ENCODE assay signal across 8 cellular contexts in genomic region chr2:177332041-177332991, GRCh38.
DNase-seq lines count a peak whose midpoint lies in the region; ATAC-seq and TF ChIP-seq lines count a peak whose summit lies in the region.

No MANE protein-coding gene starts in this region.

- H3K27ac ChIP-seq in right lobe of liver (peak overlapping the region in 2 of 3 donors; percentile 39 to 41), stomach (peak overlapping the region in 2 of 5 donors; percentile 55 to 58)

- TF ChIP-seq CTCF in AG09309 (IDR thresholded peaks at IDR 0.05; ENCODE audit: control insufficient read depth, insufficient read depth, low read depth, low read length, missing control alignments) (peak; percentile 66), right lobe of liver (IDR thresholded peaks at IDR 0.05) (peak; percentile 59 to 68 (median 64)), stomach (IDR thresholded peaks at IDR 0.05) (peak in 5 of 7 experiments; percentile 38 to 77 (median 50))

- H3K27me3 ChIP-seq in right lobe of liver: no peaks in the 10 kb centered on the region
- H3K27me3 ChIP-seq in stomach: no peaks in the 10 kb centered on the region

- TF ChIP-seq POLR2A in right lobe of liver (IDR thresholded peaks at IDR 0.05) (no peak), stomach (IDR thresholded peaks at IDR 0.05) (no peak)

- intact Hi-C loops in right lobe of liver (cut with DNase I) (loop anchor here (5.0 to 10.0 kb wide), 4 partner anchors 70 to 272 kb away; partner anchors contain the start of gene NFE2L2 (in 1 of the 2)), stomach (cut with DNase I; ENCODE audit: low total_unique reads) (no loop called here)

- H3K9me3 ChIP-seq in right lobe of liver (no peaks in the 10 kb centered on the region), stomach (no peaks in the 10 kb centered on the region)

- DNase-seq in AG09309 (ENCODE audit: low read depth) (no peak), NCI-H1694 treated with DMSO at 0.1 percent for 48 hours (lab: John Stamatoyannopoulos, UW) (peak; percentile 75), T1000 (lab: John Stamatoyannopoulos, UW) (peak; percentile 11), dermis microvascular lymphatic vessel endothelial cell (ENCODE audit: low read depth in 2 of 2) (peak; percentile 62 to 77), right lobe of liver (peak in 2 of 3 donors; percentile 24 to 53), stomach (peak; percentile 37)

- TF ChIP-seq EP300 in stomach (IDR thresholded peaks at IDR 0.05): no peak

- WGBS in right lobe of liver (ENCODE audit: insufficient coverage, low coverage, low lambda C conversion rate, missing lambda C conversion rate): 21% methylated on average over 9 of the region's 9 CpGs
- 17 to 25% (median 20%) methylated on average over 9 of the region's 9 CpGs for WGBS in stomach, 5 donors

- H3K36me3 ChIP-seq in right lobe of liver (no peaks in the 10 kb centered on the region), stomach (no peaks in the 10 kb centered on the region)

- H3K4me1 ChIP-seq in right lobe of liver: peaks cover 0 to 9% (median 0%) of the 10 kb centered on the region in 4 donors
- H3K4me1 ChIP-seq in stomach: peaks cover 0 to 17% (median 6%) of the 10 kb centered on the region in 4 donors

- H3K4me3 ChIP-seq in AG09309 (ENCODE audit: control insufficient read depth, low read depth, low read length): no peak overlapping the region
- H3K4me3 ChIP-seq in right lobe of liver: no peak overlapping the region
- no peak overlapping the region for H3K4me3 ChIP-seq in stomach

- ATAC-seq in GM18498 (IDR thresholded peaks at IDR 0.05; ENCODE audit: unreplicated experiment): peak; percentile 87
- ATAC-seq in HG02884 (IDR thresholded peaks at IDR 0.05; ENCODE audit: unreplicated experiment): peak; percentile 78
- ATAC-seq in right lobe of liver: peak; percentile 86 to 89 (median 88)
